ENCODE assay signal across 8 cellular contexts in genomic region chr11:47950396-47950795, GRCh38. TPM values are rescaled to one million over a fixed set of nuclear protein-coding genes. Genes with fewer than 3 reads are reported as not detected.
DNase-seq lines count a peak whose midpoint lies in the region; ATAC-seq and TF ChIP-seq lines count a peak whose summit lies in the region.

No MANE protein-coding gene starts in this region.

- H3K4me3 Mint-ChIP-seq in CD8-positive, alpha-beta T cell = peak overlapping the region; percentile 67
- no peak overlapping the region for H3K4me3 Mint-ChIP-seq in activated CD8-positive, alpha-beta T cell treated with anti-CD3 and anti-CD28 coated beads for 36 hours

- CTCF ChIA-PET in CD8-positive, alpha-beta T cell (lab: Charles Lee) = interaction anchor here (1.3 to 2.7 kb wide), 2 partner anchors 16 to 141 kb away, joined by 5 to 17 read pairs; no protein-coding TSS in a partner anchor
- CTCF ChIA-PET in activated CD8-positive, alpha-beta T cell treated with anti-CD3 and anti-CD28 coated beads for 36 hours (lab: Charles Lee) = interaction anchor here (1.2 to 1.3 kb wide), 2 partner anchors 16 to 159 kb away, joined by 4 to 5 read pairs; no protein-coding TSS in a partner anchor

- H3K36me3 Mint-ChIP-seq in CD8-positive, alpha-beta T cell = no peaks in the 10 kb centered on the region
- no peaks in the 10 kb centered on the region for H3K36me3 Mint-ChIP-seq in activated CD8-positive, alpha-beta T cell treated with anti-CD3 and anti-CD28 coated beads for 36 hours (ENCODE audit: low read depth)

- H3K27ac Mint-ChIP-seq in CD8-positive, alpha-beta T cell = peak overlapping the region; percentile 96
- H3K27ac Mint-ChIP-seq in activated CD8-positive, alpha-beta T cell treated with anti-CD3 and anti-CD28 coated beads for 36 hours = peak overlapping the region; percentile 84

- POLR2A ChIA-PET in CD8-positive, alpha-beta T cell (lab: Charles Lee) = interaction anchor here (0.7 to 1.7 kb wide), 4 partner anchors 32 to 69 kb away, joined by 3 to 10 read pairs (median 5); no protein-coding TSS in a partner anchor
- POLR2A ChIA-PET in activated CD8-positive, alpha-beta T cell treated with anti-CD3 and anti-CD28 coated beads for 36 hours (lab: Charles Lee) = interaction anchor here (0.9 to 1.5 kb wide), 3 partner anchors 39 to 157 kb away, joined by 3 read pairs; no protein-coding TSS in a partner anchor

- H3K27me3 ChIP-seq in CD8-positive, alpha-beta T cell (ENCODE audit: insufficient read depth, low read length) = no peaks in the 10 kb centered on the region
- no peaks in the 10 kb centered on the region for H3K27me3 ChIP-seq in MG63

- no peak for TF ChIP-seq CTCF in CD8-positive, alpha-beta T cell (IDR thresholded peaks at IDR 0.05)
- TF ChIP-seq CTCF in activated CD8-positive, alpha-beta T cell treated with anti-CD3 and anti-CD28 coated beads for 36 hours (IDR thresholded peaks at IDR 0.05) = no peak
- no peak for TF ChIP-seq CTCF in mucosa of descending colon (IDR thresholded peaks at IDR 0.05)

- DNase-seq in CD8-positive, alpha-beta T cell = peak; percentile 31 to 86 (median 58)
- DNase-seq in activated CD8-positive, alpha-beta T cell treated with anti-CD3 and anti-CD28 coated beads for 36 hours = peak; percentile 89
- DNase-seq in mucosa of descending colon = no peak
- no peak for DNase-seq in ecto neural progenitor cell (ENCODE audit: low spot score)
- DNase-seq in DMS114 treated with DMSO at 0.1 percent for 48 hours (lab: John Stamatoyannopoulos, UW; ENCODE audit: unreplicated experiment) = no peak
- no peak for DNase-seq in MG63

- no peaks in the 10 kb centered on the region for H3K9me3 Mint-ChIP-seq in CD8-positive, alpha-beta T cell
- H3K9me3 Mint-ChIP-seq in activated CD8-positive, alpha-beta T cell treated with anti-CD3 and anti-CD28 coated beads for 36 hours = no peaks in the 10 kb centered on the region

- peaks cover 26% of the 10 kb centered on the region for H3K4me1 ChIP-seq in CD8-positive, alpha-beta T cell (ENCODE audit: insufficient read depth, low read length)
- H3K4me1 ChIP-seq in mucosa of descending colon (ENCODE audit: low read depth) = no peaks in the 10 kb centered on the region

- H3K27ac ChIP-seq in CD8-positive, alpha-beta T cell (ENCODE audit: low read depth, low read length) = peak overlapping the region; percentile 36

- H3K27me3 Mint-ChIP-seq in CD8-positive, alpha-beta T cell (ENCODE audit: low read depth) = no peaks in the 10 kb centered on the region
- H3K27me3 Mint-ChIP-seq in activated CD8-positive, alpha-beta T cell treated with anti-CD3 and anti-CD28 coated beads for 36 hours = no peaks in the 10 kb centered on the region

- intact Hi-C loops in CD8-positive, alpha-beta T cell (cut with DNase I, micrococcal nuclease) = loop anchor here (1.0 to 5.0 kb wide), 4 partner anchors 30 to 107 kb away; partner anchors contain the start of gene PTPRJ (in 1 of the 2)
- intact Hi-C loops in activated CD8-positive, alpha-beta T cell treated with anti-CD3 and anti-CD28 coated beads for 36 hours (cut with micrococcal nuclease) = loop anchor here (5.0 kb wide), 1 partner anchor 57 kb away; no protein-coding TSS in a partner anchor
- intact Hi-C loops in mucosa of descending colon (cut with DNase I, micrococcal nuclease) = no loop called here

- no peaks in the 10 kb centered on the region for H3K36me3 ChIP-seq in CD8-positive, alpha-beta T cell (ENCODE audit: insufficient read depth, low read length)
- H3K36me3 ChIP-seq in mucosa of descending colon (ENCODE audit: low read depth) = no peaks in the 10 kb centered on the region
- no peaks in the 10 kb centered on the region for H3K36me3 ChIP-seq in MG63

- H3K4me3 ChIP-seq in CD8-positive, alpha-beta T cell (ENCODE audit: low read depth, low read length) = no peak overlapping the region
- H3K4me3 ChIP-seq in mucosa of descending colon (no peak overlapping the region), MG63 (no peak overlapping the region)

- H3K4me1 Mint-ChIP-seq in CD8-positive, alpha-beta T cell (ENCODE audit: low read depth) = peaks cover 41% of the 10 kb centered on the region
- H3K4me1 Mint-ChIP-seq in activated CD8-positive, alpha-beta T cell treated with anti-CD3 and anti-CD28 coated beads for 36 hours (ENCODE audit: low read depth) = peaks cover 40% of the 10 kb centered on the region

- peak; percentile 98 for ATAC-seq in CD8-positive, alpha-beta T cell
- ATAC-seq in HG03196 (IDR thresholded peaks at IDR 0.05; ENCODE audit: unreplicated experiment) (peak; percentile 67), mucosa of descending colon (peak; percentile 34), HG02642 (IDR thresholded peaks at IDR 0.05; ENCODE audit: poor library complexity, unreplicated experiment) (no peak)
- peak; percentile 95 for ATAC-seq in activated CD8-positive, alpha-beta T cell treated with anti-CD3 and anti-CD28 coated beads for 36 hours

- no peaks in the 10 kb centered on the region for H3K9me3 ChIP-seq in CD8-positive, alpha-beta T cell (ENCODE audit: low read length)
- H3K9me3 ChIP-seq in mucosa of descending colon (no peaks in the 10 kb centered on the region), MG63 (no peaks in the 10 kb centered on the region)

RNA-seq across cellular contexts. Expression of gene PTPRJ, which starts 30.0 kb away (rescaled TPM):
- 10 to 100 TPM; 26.9 to 31.4 TPM for total RNA-seq in CD8-positive, alpha-beta T cell
- total RNA-seq in activated CD8-positive, alpha-beta T cell treated with anti-CD3 and anti-CD28 coated beads for 36 hours = 10 to 100 TPM; 21.5 to 23.4 TPM
- 10 to 100 TPM; 27.8 to 54.6 (median 44.0) TPM for total RNA-seq in mucosa of descending colon
- 7.7 and 9.2 TPM in 2 replicates for total RNA-seq in MG63 (2014; rRNA removed; shearing (Covaris generic); ENCODE audit: low replicate concordance)

Comparison
In these comparisons a context has a peak if more than half of its experiments do, and no peak if none do; other contexts are left out.
1. DNase-seq: peak in CD8-positive, alpha-beta T cell (7 of 7) and activated CD8-positive, alpha-beta T cell treated with anti-CD3 and anti-CD28 coated beads for 36 hours (single experiment); none in mucosa of descending colon (0 of 3), ecto neural progenitor cell (single experiment), DMS114 treated with DMSO at 0.1 percent for 48 hours (single experiment) and MG63 (single experiment).
2. intact Hi-C loops: an anchor here in CD8-positive, alpha-beta T cell (1.0 to 5.0 kb wide) and activated CD8-positive, alpha-beta T cell treated with anti-CD3 and anti-CD28 coated beads for 36 hours (5.0 kb wide); none called in mucosa of descending colon.